ENCODE assay signal across 35 cellular contexts in the genomic region with DNA sequence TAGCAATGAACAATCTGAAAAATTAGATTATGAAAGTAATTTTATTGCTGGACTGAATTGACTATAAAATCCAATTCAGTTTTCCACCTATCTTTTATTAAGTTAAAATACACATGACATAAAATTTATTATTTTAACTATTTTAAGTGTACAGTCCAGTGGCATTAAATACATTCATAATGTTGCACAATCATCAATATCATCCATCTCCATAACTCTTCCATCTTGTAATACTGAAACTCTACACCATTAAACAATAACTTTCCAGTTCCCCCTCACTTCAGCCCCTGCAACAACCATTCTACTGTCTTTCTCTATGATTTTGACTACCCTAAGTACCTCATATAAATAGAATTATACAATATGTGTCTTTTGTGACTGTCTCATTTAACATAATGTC.
"Had no signal": no experiment of that assay in that cellular context is flagged by ENCODE, and none has a peak within 500 bp of the region (broad histone marks: within the 10 kb centered on the region; RNA-seq: fewer than 3 reads in every experiment).

No MANE protein-coding gene starts in this region.

- H3K36me3 ChIP-seq: MG63 had no signal

- H3K27me3 ChIP-seq: MG63 had no signal

- H3K4me3 ChIP-seq: MG63 had no signal

- H3K9me3 ChIP-seq: MG63 had no signal

- DNase-seq: Karpas-422, Kasumi-1, MG63, MM.1S, MV-4-11, NCI-H1048, NCI-H1092, NCI-H1092 treated with DMSO at 0.1 percent for 48 hours, NCI-H1105, NCI-H1105 treated with DMSO at 0.1 percent for 48 hours, NCI-H1417, NCI-H1417 treated with DMSO at 0.1 percent for 48 hours, NCI-H1436, NCI-H1436 treated with DMSO at 0.1 percent for 48 hours, NCI-H146, NCI-H1694, NCI-H1694 treated with DMSO at 0.1 percent for 48 hours, NCI-H187, NCI-H187 treated with DMSO at 0.1 percent for 48 hours, NCI-H1930, NCI-H2029, NCI-H2029 treated with DMSO at 0.1 percent for 48 hours, NCI-H2081, NCI-H2081 treated with DMSO at 0.1 percent for 48 hours, NCI-H2107, NCI-H2171, NCI-H2171 treated with DMSO at 0.1 percent for 48 hours, NCI-H2227 treated with DMSO at 0.1 percent for 48 hours, NCI-H226, NCI-H345, NCI-H446, NCI-H446 treated with DMSO at 0.1 percent for 48 hours, NCI-H510A, NCI-H510A treated with DMSO at 0.1 percent for 48 hours, NCI-H524 had no signal
